ENCODE assay signal across 9 cellular contexts in the genomic region with DNA sequence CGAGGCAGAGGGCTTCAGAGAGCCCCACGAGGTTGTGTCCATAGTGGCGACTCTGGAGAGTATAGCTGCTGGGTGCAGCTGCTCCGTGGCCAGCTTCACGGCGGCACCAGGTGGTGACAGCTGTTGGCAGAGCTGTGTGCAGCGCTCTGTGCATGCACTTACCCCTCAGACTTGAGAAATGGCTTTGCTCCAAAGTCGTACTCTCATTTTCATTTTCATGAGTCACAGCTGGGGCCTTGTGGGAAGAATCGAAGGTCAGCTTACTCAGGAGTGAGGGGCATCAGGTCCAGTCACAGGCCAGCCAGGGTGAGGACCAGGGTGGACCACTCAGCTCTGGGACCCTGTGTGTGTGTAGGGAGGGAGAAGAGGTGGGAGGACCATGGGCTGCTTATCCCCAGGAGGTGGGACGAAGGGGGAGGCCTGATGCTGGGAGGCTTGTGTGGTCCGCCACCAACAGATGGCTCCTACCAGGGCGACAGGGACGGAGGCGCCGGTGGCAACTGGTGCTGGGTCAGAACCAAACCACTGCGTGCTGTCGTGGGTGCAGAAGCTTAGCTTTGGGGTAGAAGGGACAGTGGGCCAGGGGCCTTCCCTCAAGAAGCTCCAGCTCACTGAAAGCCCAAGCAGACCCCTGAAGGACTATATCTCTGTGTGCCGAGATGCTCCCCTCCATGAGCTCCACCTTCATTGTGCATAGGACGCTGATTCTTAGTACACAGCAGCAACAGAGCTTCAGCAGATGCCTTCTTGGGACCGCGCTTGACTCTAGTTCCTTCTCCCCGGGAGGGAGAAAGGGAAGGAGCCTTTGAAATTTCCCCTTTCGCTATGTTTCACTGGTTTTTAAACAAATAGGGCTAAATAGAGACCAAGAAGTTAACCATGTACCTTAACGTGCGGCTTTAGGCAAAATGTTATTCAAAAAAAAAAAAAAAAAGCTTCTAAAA.
DNase-seq lines count a peak whose midpoint lies in the region; ATAC-seq and TF ChIP-seq lines count a peak whose summit lies in the region.
"Had no signal": no experiment of that assay in that cellular context is flagged by ENCODE, and none has a peak within 500 bp of the region (broad histone marks: within the 10 kb centered on the region; RNA-seq: fewer than 3 reads in every experiment).

No MANE protein-coding gene starts in this region.

- DNase-seq in CD4-positive, CD25-positive, alpha-beta regulatory T cell = peak in 1 of 3 donors; percentile 45
- DNase-seq in T-helper 17 cell = no peak
- peak; percentile 35 to 56 for DNase-seq in left colon
- DNase-seq in NCI-H510A treated with DMSO at 0.1 percent for 48 hours (lab: John Stamatoyannopoulos, UW) = no peak
- no peak for DNase-seq in uterus
- no peak for DNase-seq in chondrocyte (ENCODE audit: low spot score)

- intact Hi-C loops in left colon (cut with DNase I, micrococcal nuclease) (no loop called here), uterus (cut with DNase I; ENCODE audit: low total_unique reads) (no loop called here)

- H3K4me3 ChIP-seq in CD4-positive, CD25-positive, alpha-beta regulatory T cell (ENCODE audit: low read depth, low read length) = peak overlapping the region; percentile 30
- H3K4me3 ChIP-seq in uterus = no peak overlapping the region
- H3K4me3 ChIP-seq: cardiac muscle cell had no signal

- H3K36me3 ChIP-seq in CD4-positive, CD25-positive, alpha-beta regulatory T cell (ENCODE audit: control insufficient read depth, insufficient read depth, low read length) = peaks cover 42% of the 10 kb centered on the region
- no peaks in the 10 kb centered on the region for H3K36me3 ChIP-seq in uterus
- H3K36me3 ChIP-seq: cardiac muscle cell had no signal

- TF ChIP-seq CTCF in uterus (IDR thresholded peaks at IDR 0.05) (no peak), chondrocyte (IDR thresholded peaks at IDR 0.05) (no peak)

- H3K27ac ChIP-seq in CD4-positive, CD25-positive, alpha-beta regulatory T cell (ENCODE audit: insufficient read depth, low read length, poor library complexity, severe bottlenecking) = peak overlapping the region; percentile 47
- no peak overlapping the region for H3K27ac ChIP-seq in uterus
- H3K27ac ChIP-seq: cardiac muscle cell had no signal

- TF ChIP-seq POLR2A in uterus (IDR thresholded peaks at IDR 0.05) = no peak

- H3K4me3 Mint-ChIP-seq in CD4-positive, CD25-positive, alpha-beta regulatory T cell = peak overlapping the region in 3 of 4 donors; percentile 22 to 59 (median 56)
- H3K4me3 Mint-ChIP-seq in T-helper 17 cell (peak overlapping the region; percentile 49), chondrocyte (ENCODE audit: unreplicated experiment) (no peak overlapping the region)

- H3K27ac Mint-ChIP-seq in CD4-positive, CD25-positive, alpha-beta regulatory T cell = peak overlapping the region; percentile 43 to 91 (median 82)
- H3K27ac Mint-ChIP-seq in T-helper 17 cell (peak overlapping the region; percentile 98), chondrocyte (ENCODE audit: unreplicated experiment) (no peak overlapping the region)

- no peaks in the 10 kb centered on the region for H3K9me3 Mint-ChIP-seq in CD4-positive, CD25-positive, alpha-beta regulatory T cell
- no peaks in the 10 kb centered on the region for H3K9me3 Mint-ChIP-seq in chondrocyte (ENCODE audit: low read depth)

- no peaks in the 10 kb centered on the region for H3K27me3 ChIP-seq in CD4-positive, CD25-positive, alpha-beta regulatory T cell (ENCODE audit: control insufficient read depth, insufficient read depth, low read length)
- no peaks in the 10 kb centered on the region for H3K27me3 ChIP-seq in uterus
- H3K27me3 ChIP-seq: cardiac muscle cell had no signal

- H3K36me3 Mint-ChIP-seq in CD4-positive, CD25-positive, alpha-beta regulatory T cell = peaks cover 11% of the 10 kb centered on the region
- H3K36me3 Mint-ChIP-seq in T-helper 17 cell (ENCODE audit: low read depth) (no peaks in the 10 kb centered on the region), chondrocyte (ENCODE audit: low read depth) (no peaks in the 10 kb centered on the region)

- ATAC-seq in CD4-positive, CD25-positive, alpha-beta regulatory T cell (ENCODE audit: low read depth in 2 of 2) = peak; percentile 24 to 32
- ATAC-seq in GM18870 (IDR thresholded peaks at IDR 0.05; ENCODE audit: unreplicated experiment) (peak; percentile 61), HG02973 (IDR thresholded peaks at IDR 0.05; ENCODE audit: unreplicated experiment) (peak; percentile 56), T-helper 17 cell (peak; percentile 16), left colon (peak; percentile 51)

- H3K9me3 ChIP-seq in CD4-positive, CD25-positive, alpha-beta regulatory T cell (ENCODE audit: control insufficient read depth in 2 of 2, low read length in 2 of 2) = no peaks in the 10 kb centered on the region
- H3K9me3 ChIP-seq in T-helper 17 cell (ENCODE audit: control insufficient read depth, low read length, poor library complexity, severe bottlenecking) (no peaks in the 10 kb centered on the region), uterus (no peaks in the 10 kb centered on the region)

- peaks cover 86% of the 10 kb centered on the region for H3K4me1 ChIP-seq in CD4-positive, CD25-positive, alpha-beta regulatory T cell (ENCODE audit: control insufficient read depth, insufficient read depth, low read length, poor library complexity, severe bottlenecking)
- H3K4me1 ChIP-seq in uterus = no peaks in the 10 kb centered on the region

- H3K4me1 Mint-ChIP-seq in CD4-positive, CD25-positive, alpha-beta regulatory T cell = peaks cover 7 to 47% (median 16%) of the 10 kb centered on the region in 4 donors
- H3K4me1 Mint-ChIP-seq in T-helper 17 cell (peaks cover 48% of the 10 kb centered on the region), chondrocyte (ENCODE audit: low read depth) (no peaks in the 10 kb centered on the region)

- no peaks in the 10 kb centered on the region for H3K27me3 Mint-ChIP-seq in CD4-positive, CD25-positive, alpha-beta regulatory T cell
- H3K27me3 Mint-ChIP-seq in T-helper 17 cell = no peaks in the 10 kb centered on the region
- H3K27me3 Mint-ChIP-seq in chondrocyte (ENCODE audit: low read depth) = no peaks in the 10 kb centered on the region

Comparison
In these comparisons a context has a peak if more than half of its experiments do, and no peak if none do; other contexts are left out.
1. DNase-seq: peak in left colon (2 of 2); none in T-helper 17 cell (0 of 3), NCI-H510A treated with DMSO at 0.1 percent for 48 hours (single experiment), uterus (0 of 2) and chondrocyte (single experiment).
2. Peak in every context shown above with its lines, with median percentiles within 50 percentile points of each other: ATAC-seq.